ENCODE assay signal across 20 cellular contexts in genomic region chr4:37422102-37422501, GRCh38.
A peak's percentile ranks its signal among the peaks of the same experiment; 100 is the strongest.
DNase-seq lines count a peak whose midpoint lies in the region; ATAC-seq and TF ChIP-seq lines count a peak whose summit lies in the region.
"Had no signal": no experiment of that assay in that cellular context is flagged by ENCODE, and none has a peak within 500 bp of the region (broad histone marks: within the 10 kb centered on the region; RNA-seq: fewer than 3 reads in every experiment).

No MANE protein-coding gene starts in this region.

- H3K27ac ChIP-seq in RWPE1 (no peak overlapping the region), substantia nigra (ENCODE audit: low read depth, low read length, poor library complexity, severe bottlenecking) (no peak overlapping the region)
- H3K27ac ChIP-seq: HL-60, KMS-11 had no signal

- intact Hi-C loops in mucosa of descending colon (cut with DNase I, micrococcal nuclease), result no loop called here

- H3K9me3 ChIP-seq in mucosa of descending colon, result no peaks in the 10 kb centered on the region
- H3K9me3 ChIP-seq: HAP-1, SK-N-SH had no signal

- DNase-seq in COLO668 (lab: John Stamatoyannopoulos, UW; ENCODE audit: unreplicated experiment), result peak; percentile 8
- DNase-seq in NCI-H526 treated with DMSO at 0.1 percent for 48 hours (lab: John Stamatoyannopoulos, UW), result peak; percentile 45
- peak in 1 of 3 donors; percentile 37 for DNase-seq in mucosa of descending colon
- DNase-seq in stimulated activated naive CD4-positive, alpha-beta T cell (lab: John Stamatoyannopoulos, UW), result no peak
- no peak for DNase-seq in RWPE1 (ENCODE audit: low spot score)
- DNase-seq in substantia nigra (lab: John Stamatoyannopoulos, UW), result no peak
- DNase-seq: GOT3, HFFc6, MM.1S, NCI-H1417, NCI-H1694, NCI-H2029 treated with DMSO at 0.1 percent for 48 hours, NCI-H2227 treated with DMSO at 0.1 percent for 48 hours, SK-N-SH, SW 1271 had no signal

- CTCF ChIA-PET in RWPE1 (lab: Yijun Ruan, JAX), result no interaction called here

- H3K4me1 ChIP-seq in mucosa of descending colon (ENCODE audit: low read depth), result peaks cover 7% of the 10 kb centered on the region
- H3K4me1 ChIP-seq: HAP-1 had no signal

- TF ChIP-seq CTCF in mucosa of descending colon (IDR thresholded peaks at IDR 0.05) (no peak), RWPE1 (conservative IDR thresholded peaks at IDR 0.05; ENCODE audit: low read depth) (no peak)

- POLR2A ChIA-PET in RWPE1 (lab: Yijun Ruan, JAX; ENCODE audit: low non-redundant PET), result no interaction called here

- ATAC-seq in GM19025 (IDR thresholded peaks at IDR 0.05; ENCODE audit: low read depth, unreplicated experiment) (peak; percentile 60), mucosa of descending colon (peak; percentile 89), HG02763 (IDR thresholded peaks at IDR 0.05; ENCODE audit: unreplicated experiment) (no peak)

- no peak overlapping the region for H3K4me3 ChIP-seq in mucosa of descending colon
- H3K4me3 ChIP-seq: HAP-1 had no signal

- no peaks in the 10 kb centered on the region for H3K36me3 ChIP-seq in mucosa of descending colon (ENCODE audit: low read depth)
- H3K36me3 ChIP-seq: HAP-1 had no signal

Comparison
In these comparisons a context has a peak if more than half of its experiments do, and no peak if none do; other contexts are left out.
1. DNase-seq: peak in COLO668 (single experiment) and NCI-H526 treated with DMSO at 0.1 percent for 48 hours (single experiment); none in stimulated activated naive CD4-positive, alpha-beta T cell (0 of 6), RWPE1 (single experiment) and substantia nigra (0 of 49).